In the genomic region with DNA sequence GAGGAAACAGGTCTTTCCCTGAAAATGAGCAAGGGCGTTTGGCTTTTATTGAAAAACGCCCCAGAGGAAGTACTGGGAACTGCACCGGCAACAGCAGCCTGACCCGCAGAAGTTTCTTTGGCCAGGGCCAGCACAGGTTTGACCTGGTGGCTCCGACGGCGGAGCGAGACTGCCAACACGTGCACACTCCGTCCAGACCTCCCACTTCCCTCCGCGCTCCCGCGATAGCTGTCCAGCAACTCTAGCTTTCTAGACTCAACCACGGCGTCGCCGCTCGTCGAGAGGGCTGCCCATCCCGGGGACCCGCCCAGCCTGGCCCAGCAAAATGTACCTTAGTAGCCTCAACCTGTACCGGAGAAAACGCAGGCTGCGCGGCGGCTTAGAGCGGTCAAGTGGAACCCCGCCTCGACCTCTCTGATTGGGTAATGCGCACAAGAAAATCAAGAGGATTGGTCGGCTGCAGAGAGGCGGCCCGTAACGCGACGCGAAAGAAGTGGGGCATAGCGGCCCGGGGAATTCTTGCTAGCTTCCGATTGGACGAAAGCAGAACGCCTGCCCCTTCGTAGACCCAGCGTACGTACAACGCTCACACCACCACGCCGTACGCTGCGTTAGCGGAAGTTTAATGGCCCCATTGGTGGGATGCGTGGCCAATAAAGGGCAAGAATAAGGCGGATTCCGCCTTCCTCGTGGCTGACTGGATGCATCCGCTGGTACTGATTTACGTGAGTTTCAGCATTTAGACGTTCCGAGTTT, we compare ENCODE assay signal across 8 cellular contexts. TPM values are rescaled to one million over a fixed set of nuclear protein-coding genes. Genes with fewer than 3 reads are reported as not detected.
A peak's percentile ranks its signal among the peaks of the same experiment; 100 is the strongest.
DNase-seq lines count a peak whose midpoint lies in the region; ATAC-seq and TF ChIP-seq lines count a peak whose summit lies in the region.

A gene with protein sequence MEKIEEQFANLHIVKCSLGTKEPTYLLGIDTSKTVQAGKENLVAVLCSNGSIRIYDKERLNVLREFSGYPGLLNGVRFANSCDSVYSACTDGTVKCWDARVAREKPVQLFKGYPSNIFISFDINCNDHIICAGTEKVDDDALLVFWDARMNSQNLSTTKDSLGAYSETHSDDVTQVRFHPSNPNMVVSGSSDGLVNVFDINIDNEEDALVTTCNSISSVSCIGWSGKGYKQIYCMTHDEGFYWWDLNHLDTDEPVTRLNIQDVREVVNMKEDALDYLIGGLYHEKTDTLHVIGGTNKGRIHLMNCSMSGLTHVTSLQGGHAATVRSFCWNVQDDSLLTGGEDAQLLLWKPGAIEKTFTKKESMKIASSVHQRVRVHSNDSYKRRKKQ (minus strand): TSS at position 399 of the 756 bp plus-strand sequence. CDS start 41,929 bp downstream, outside the sequence.

- no peaks in the 10 kb centered on the region for H3K9me3 ChIP-seq in ovary
- no peaks in the 10 kb centered on the region for H3K9me3 ChIP-seq in tibial artery

- no peaks in the 10 kb centered on the region for H3K4me1 ChIP-seq in ovary (ENCODE audit: insufficient read depth)
- H3K4me1 ChIP-seq in tibial artery: peaks cover 0 to 12% (median 4%) of the 10 kb centered on the region in 4 donors

- intact Hi-C loops in Right ventricle myocardium inferior (cut with DNase I): loop anchor here (1.0 to 5.0 kb wide), 4 partner anchors 86 to 696 kb away; partner anchors contain the start of genes PPP2R5E and SGPP1
- intact Hi-C loops in ovary (cut with DNase I): no loop called here
- intact Hi-C loops in tibial artery (cut with DNase I; ENCODE audit: low total_unique reads): loop anchor here (5.0 kb wide), 1 partner anchor 99 kb away; the partner anchor contains the start of gene PPP2R5E

- DNase-seq in NCI-H1417 (lab: John Stamatoyannopoulos, UW) (peak; percentile 94 to 100 (median 98)), SW 1271 (lab: John Stamatoyannopoulos, UW) (peak; percentile 98 to 99), Right ventricle myocardium inferior (ENCODE audit: missing footprints) (peak; percentile 98), ovary (peak; percentile 93 to 97 (median 96)), tibial artery (peak; percentile 96 to 99)
- peak; percentile 89 for DNase-seq in activated naive CD8-positive, alpha-beta T cell treated with anti-CD3 and anti-CD28 coated beads, Interleukin-2, amount 50 U/mL, for 16 hours (ENCODE audit: low read depth, low spot score)

- H3K36me3 ChIP-seq in ovary: no peaks in the 10 kb centered on the region
- H3K36me3 ChIP-seq in tibial artery: no peaks in the 10 kb centered on the region

- ATAC-seq in HG02763 (IDR thresholded peaks at IDR 0.05; ENCODE audit: unreplicated experiment) (peak; percentile 85), Right ventricle myocardium inferior (peak; percentile 99)

- TF ChIP-seq CTCF in GM12874 (IDR thresholded peaks at IDR 0.05; ENCODE audit: insufficient read depth, low read depth, low read length) (peak; percentile 87), ovary (IDR thresholded peaks at IDR 0.05) (peak; percentile 38 to 91 (median 91)), tibial artery (IDR thresholded peaks at IDR 0.05) (peak; percentile 67 to 83)

- H3K27ac ChIP-seq in ovary: peak within 1 kb of the TSS; percentile 76 to 97
- peak within 1 kb of the TSS; percentile 89 to 90 for H3K27ac ChIP-seq in tibial artery

- H3K27me3 ChIP-seq in ovary: no peaks in the 10 kb centered on the region
- H3K27me3 ChIP-seq in tibial artery: no peaks in the 10 kb centered on the region

- WGBS in ovary, 3 donors: 0 to 1% (median 1%) methylated on average over 54 to 60 of the region's 60 CpGs

- H3K4me3 ChIP-seq in ovary (peak within 1 kb of the TSS; percentile 76), tibial artery (peak within 1 kb of the TSS; percentile 57 to 73)

- TF ChIP-seq EP300 in ovary (IDR thresholded peaks at IDR 0.05): no peak

- peak; percentile 35 for TF ChIP-seq POLR2A in ovary (IDR thresholded peaks at IDR 0.05)

RNA-seq across cellular contexts. Expression of the gene that starts here (rescaled TPM):
- 6.6 TPM for total RNA-seq in Right ventricle myocardium inferior
- 10 to 100 TPM in 6 of 7 donors, 1 to 10 TPM in 1; 6.7 to 20.2 (median 13.9) TPM for total RNA-seq in ovary
- polyA plus RNA-seq in ovary: 1 to 10 TPM; 6.8 to 7.3 TPM

Comparison
In these comparisons a context has a peak if more than half of its experiments do, and no peak if none do; other contexts are left out.
1. Peak in every context shown above with its lines: DNase-seq, ATAC-seq, H3K4me3 ChIP-seq and H3K27ac ChIP-seq.
2. intact Hi-C loops: an anchor here in Right ventricle myocardium inferior (1.0 to 5.0 kb wide) and tibial artery (5.0 kb wide); none called in ovary.